ENCODE assay signal across 9 cellular contexts in the genomic region with DNA sequence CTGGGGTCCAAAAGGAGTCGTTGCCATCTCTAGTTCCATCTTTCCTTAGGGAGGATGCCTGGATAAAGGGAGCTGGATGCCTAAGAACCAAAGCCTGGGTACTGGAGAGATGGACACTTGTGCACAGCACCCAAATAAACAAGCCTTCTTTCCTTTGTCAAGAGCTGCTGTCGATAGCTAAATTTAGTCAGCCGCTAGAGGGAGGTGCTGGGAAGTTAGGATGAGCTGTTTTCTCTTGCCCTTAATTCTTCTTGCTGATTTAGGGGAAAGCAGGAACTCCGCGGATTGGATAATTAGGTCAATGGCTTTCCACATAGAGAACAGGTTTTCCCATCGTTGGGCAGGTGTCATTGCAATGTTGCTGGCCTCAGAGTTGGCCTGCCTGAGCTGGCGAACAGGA. TPM values are rescaled to one million over a fixed set of nuclear protein-coding genes. Genes with fewer than 3 reads are reported as not detected.
DNase-seq lines count a peak whose midpoint lies in the region; ATAC-seq and TF ChIP-seq lines count a peak whose summit lies in the region.
"Had no signal": no experiment of that assay in that cellular context is flagged by ENCODE, and none has a peak within 500 bp of the region (broad histone marks: within the 10 kb centered on the region; RNA-seq: fewer than 3 reads in every experiment).

No MANE protein-coding gene starts in this region.

- no peaks in the 10 kb centered on the region for H3K79me1 ChIP-seq in neuronal stem cell (ENCODE audit: low read depth, low read length)

- TF ChIP-seq CTCF in endothelial cell (IDR thresholded peaks at IDR 0.05; ENCODE audit: unreplicated experiment) (peak; percentile 54), gastrocnemius medialis (IDR thresholded peaks at IDR 0.05 in 4 of 5, conservative IDR thresholded peaks at IDR 0.05 in 1 of 5) (peak in 1 of 5 experiments; percentile 24)
- TF ChIP-seq CTCF in CD4-positive, alpha-beta T cell (IDR thresholded peaks at IDR 0.05), result no peak

- no peak overlapping the region for H3K4me2 ChIP-seq in neuronal stem cell (ENCODE audit: insufficient read depth, low read length, poor library complexity, severe bottlenecking)

- no peak overlapping the region for H3K4ac ChIP-seq in neuronal stem cell (ENCODE audit: low read length)

- CTCF ChIA-PET in CD4-positive, alpha-beta T cell (lab: Charles Lee), result interaction anchor here (1.2 kb wide), 1 partner anchor 14 kb away, joined by 3 read pairs; no protein-coding TSS in a partner anchor

- in situ Hi-C loops in gastrocnemius medialis (cut with MboI; ENCODE audit: low sequenced_read_pairs in 4 of 4), result loop anchor here (25.0 kb wide), 1 partner anchor 476 kb away; no protein-coding TSS in a partner anchor

- no peak overlapping the region for H2BK120ac ChIP-seq in neuronal stem cell (ENCODE audit: low read depth, low read length)

- no peak overlapping the region for H2BK5ac ChIP-seq in neuronal stem cell (ENCODE audit: low read length)

- no peak overlapping the region for H3K18ac ChIP-seq in neuronal stem cell (ENCODE audit: low read length)

- no peaks in the 10 kb centered on the region for H3K9me3 ChIP-seq in neuronal stem cell (replicated peaks in 1 of 2; ENCODE audit: control insufficient read depth in 2 of 2, insufficient read depth in 1 of 2, low read depth in 1 of 2, low read length in 2 of 2)
- no peaks in the 10 kb centered on the region for H3K9me3 ChIP-seq in gastrocnemius medialis
- no peaks in the 10 kb centered on the region for H3K9me3 ChIP-seq in CD4-positive, alpha-beta T cell (ENCODE audit: control insufficient read depth, low read length)

- H3K23ac ChIP-seq in neuronal stem cell (ENCODE audit: low read depth, low read length, poor library complexity), result no peak overlapping the region

- WGBS in neuronal stem cell (ENCODE audit: extremely low coverage in 2 of 2, insufficient read length in 2 of 2, insufficient replicate concordance in 1 of 2), 2 donors, result no CpG with 5 or more reads among the region's 7 CpGs

- H3K27ac Mint-ChIP-seq in endothelial cell (ENCODE audit: unreplicated experiment), result no peak overlapping the region
- no peak overlapping the region for H3K27ac Mint-ChIP-seq in CD4-positive, alpha-beta T cell

- no peak overlapping the region for H3K9ac ChIP-seq in neuronal stem cell (ENCODE audit: low read depth, low read length, poor library complexity)

- H3K4me3 Mint-ChIP-seq in endothelial cell (ENCODE audit: unreplicated experiment), result no peak overlapping the region
- no peak overlapping the region for H3K4me3 Mint-ChIP-seq in CD4-positive, alpha-beta T cell
- H3K4me3 Mint-ChIP-seq: central memory CD8-positive, alpha-beta T cell had no signal

- no peak overlapping the region for H2AK5ac ChIP-seq in neuronal stem cell (ENCODE audit: low read depth, low read length)

- no peaks in the 10 kb centered on the region for H3K27me3 Mint-ChIP-seq in endothelial cell (ENCODE audit: unreplicated experiment)
- H3K27me3 Mint-ChIP-seq in CD4-positive, alpha-beta T cell, result peaks cover 54% of the 10 kb centered on the region

- H2BK12ac ChIP-seq in neuronal stem cell (ENCODE audit: low read length), result no peak overlapping the region

- H4K8ac ChIP-seq in neuronal stem cell (ENCODE audit: low read depth, low read length), result no peak overlapping the region

- DNase-seq in A172 (ENCODE audit: low spot score), result peak; percentile 60
- DNase-seq in GM04504 (ENCODE audit: low read depth), result peak; percentile 20
- DNase-seq in NCI-H82 (lab: John Stamatoyannopoulos, UW), result peak; percentile 80
- peak; percentile 65 for DNase-seq in endothelial cell (ENCODE audit: low spot score)
- peak; percentile 39 for DNase-seq in neuronal stem cell (ENCODE audit: low spot score)
- DNase-seq in gastrocnemius medialis, result no peak
- DNase-seq in CD4-positive, alpha-beta T cell, result no peak

- POLR2A ChIA-PET in CD4-positive, alpha-beta T cell (lab: Charles Lee), result no interaction called here

- H3K14ac ChIP-seq in neuronal stem cell (ENCODE audit: low read length), result no peak overlapping the region

- H3K36me3 ChIP-seq in neuronal stem cell (replicated peaks in 1 of 2; ENCODE audit: control insufficient read depth in 2 of 2, insufficient read depth in 2 of 2, low read length in 2 of 2), result no peaks in the 10 kb centered on the region
- H3K36me3 ChIP-seq in gastrocnemius medialis, result no peaks in the 10 kb centered on the region

- ATAC-seq in GM18498 (IDR thresholded peaks at IDR 0.05; ENCODE audit: unreplicated experiment) (no peak), gastrocnemius medialis (no peak)
- no peak for ATAC-seq in CD4-positive, alpha-beta T cell (ENCODE audit: poor library complexity)

- no peak for TF ChIP-seq POLR2A in gastrocnemius medialis (IDR thresholded peaks at IDR 0.05)

- H3K9me3 Mint-ChIP-seq in endothelial cell (ENCODE audit: unreplicated experiment), result no peaks in the 10 kb centered on the region
- no peaks in the 10 kb centered on the region for H3K9me3 Mint-ChIP-seq in CD4-positive, alpha-beta T cell
- H3K9me3 Mint-ChIP-seq: central memory CD8-positive, alpha-beta T cell had no signal

- H3K36me3 Mint-ChIP-seq in endothelial cell (ENCODE audit: low read depth, unreplicated experiment), result no peaks in the 10 kb centered on the region
- H3K36me3 Mint-ChIP-seq in CD4-positive, alpha-beta T cell (ENCODE audit: low read depth), result no peaks in the 10 kb centered on the region

- H2BK15ac ChIP-seq in neuronal stem cell (ENCODE audit: low read length), result no peak overlapping the region

- H3K27ac ChIP-seq in neuronal stem cell (replicated peaks; ENCODE audit: low read length) (no peak overlapping the region), gastrocnemius medialis (no peak overlapping the region)
- H3K27ac ChIP-seq in CD4-positive, alpha-beta T cell (ENCODE audit: low read depth, low read length), result no peak overlapping the region

- peaks cover 3% of the 10 kb centered on the region for H3K4me1 Mint-ChIP-seq in endothelial cell (ENCODE audit: unreplicated experiment)
- H3K4me1 Mint-ChIP-seq in CD4-positive, alpha-beta T cell (ENCODE audit: low read depth), result no peaks in the 10 kb centered on the region
- H3K4me1 Mint-ChIP-seq: central memory CD8-positive, alpha-beta T cell had no signal

- H4K91ac ChIP-seq in neuronal stem cell (ENCODE audit: low read depth, low read length, poor library complexity), result no peak overlapping the region

- H3K27me3 ChIP-seq in neuronal stem cell (ENCODE audit: control insufficient read depth in 3 of 3, insufficient read depth in 3 of 3, low read depth in 1 of 3, low read length in 3 of 3) (peaks cover 0 to 3% (median 0%) of the 10 kb centered on the region in 3 experiments), gastrocnemius medialis (no peaks in the 10 kb centered on the region)
- peaks cover 11% of the 10 kb centered on the region for H3K27me3 ChIP-seq in CD4-positive, alpha-beta T cell (ENCODE audit: control insufficient read depth, insufficient read depth, low read length)

- H3K4me3 ChIP-seq in neuronal stem cell (ENCODE audit: low read length in 2 of 2) (no peak overlapping the region), gastrocnemius medialis (no peak overlapping the region)

- intact Hi-C loops in gastrocnemius medialis (cut with DNase I; ENCODE audit: low total_unique reads), result loop anchor here (10.0 kb wide), 1 partner anchor 464 kb away; the partner anchor contains the start of gene SERPINB8
- intact Hi-C loops in CD4-positive, alpha-beta T cell (cut with DNase I, micrococcal nuclease), result no loop called here

- no peaks in the 10 kb centered on the region for H3K4me1 ChIP-seq in neuronal stem cell (ENCODE audit: control insufficient read depth in 2 of 2, insufficient read depth in 1 of 2, low read depth in 1 of 2, low read length in 2 of 2)
- no peaks in the 10 kb centered on the region for H3K4me1 ChIP-seq in gastrocnemius medialis

- H2AFZ ChIP-seq in neuronal stem cell (ENCODE audit: low read length), result peak overlapping the region; percentile 39

RNA-seq across cellular contexts. Expression of gene SERPINB12, which starts 30.9 kb away (rescaled TPM):
- not detected in 2 replicates for total RNA-seq in A172 (2014; rRNA removed; shearing (Covaris generic))
- total RNA-seq in endothelial cell (ENCODE audit: unreplicated experiment) (not detected), gastrocnemius medialis (not detected)
- polyA plus RNA-seq in neuronal stem cell (2013, experiment 1 of 2), result not detected
- not detected for polyA plus RNA-seq in neuronal stem cell (2013, experiment 2 of 2)
- total RNA-seq in CD4-positive, alpha-beta T cell, result not detected

RNA-seq across cellular contexts. Expression of gene SERPINB5, which starts 34.5 kb away (rescaled TPM):
- 0.19 TPM in 1 of 2 replicates, not detected in the other for total RNA-seq in A172 (2014; rRNA removed; shearing (Covaris generic))
- total RNA-seq in endothelial cell (ENCODE audit: unreplicated experiment) (not detected), gastrocnemius medialis (not detected)
- polyA plus RNA-seq in neuronal stem cell (2013, experiment 1 of 2), result not detected
- not detected for polyA plus RNA-seq in neuronal stem cell (2013, experiment 2 of 2)
- total RNA-seq in CD4-positive, alpha-beta T cell, result not detected

Comparison
In these comparisons a context has a peak if more than half of its experiments do, and no peak if none do; other contexts are left out.
1. DNase-seq: peak in A172 (single experiment), GM04504 (single experiment), NCI-H82 (single experiment), endothelial cell (single experiment) and neuronal stem cell (single experiment); none in gastrocnemius medialis (0 of 2) and CD4-positive, alpha-beta T cell (0 of 10).